Comparison of ENCODE assay signal across 8 cellular contexts in genomic region chr9:10366171-10366779, GRCh38.
DNase-seq lines count a peak whose midpoint lies in the region; ATAC-seq, FAIRE-seq and TF ChIP-seq lines count a peak whose summit lies in the region.

No MANE protein-coding gene starts in this region.

- no peak overlapping the region for H3K4me3 Mint-ChIP-seq in astrocyte (ENCODE audit: unreplicated experiment)
- no peak overlapping the region for H3K4me3 Mint-ChIP-seq in activated T-cell treated with anti-CD3 and anti-CD28 coated beads, Interleukin-2, amount 50 U/mL, for 24 hours

- H3K4me1 Mint-ChIP-seq in astrocyte (ENCODE audit: low read depth, unreplicated experiment) = no peaks in the 10 kb centered on the region
- no peaks in the 10 kb centered on the region for H3K4me1 Mint-ChIP-seq in activated T-cell treated with anti-CD3 and anti-CD28 coated beads, Interleukin-2, amount 50 U/mL, for 24 hours (ENCODE audit: low read depth)

- H3K27ac Mint-ChIP-seq in astrocyte (ENCODE audit: unreplicated experiment) = no peak overlapping the region
- no peak overlapping the region for H3K27ac Mint-ChIP-seq in activated T-cell treated with anti-CD3 and anti-CD28 coated beads, Interleukin-2, amount 50 U/mL, for 24 hours

- no peaks in the 10 kb centered on the region for H3K36me3 ChIP-seq in astrocyte (ENCODE audit: insufficient read depth, low read length)

- H3K4me2 ChIP-seq in astrocyte (ENCODE audit: low read length) = no peak overlapping the region

- no peaks in the 10 kb centered on the region for H3K9me3 Mint-ChIP-seq in astrocyte (ENCODE audit: unreplicated experiment)
- H3K9me3 Mint-ChIP-seq in activated T-cell treated with anti-CD3 and anti-CD28 coated beads, Interleukin-2, amount 50 U/mL, for 24 hours = peaks cover 12% of the 10 kb centered on the region

- H3K36me3 Mint-ChIP-seq in astrocyte (ENCODE audit: low read depth, unreplicated experiment) = no peaks in the 10 kb centered on the region
- H3K36me3 Mint-ChIP-seq in activated T-cell treated with anti-CD3 and anti-CD28 coated beads, Interleukin-2, amount 50 U/mL, for 24 hours (ENCODE audit: low read depth) = no peaks in the 10 kb centered on the region

- ATAC-seq in GM18502 (IDR thresholded peaks at IDR 0.05; ENCODE audit: poor library complexity, unreplicated experiment) (peak; percentile 93), HG02884 (IDR thresholded peaks at IDR 0.05; ENCODE audit: unreplicated experiment) (peak; percentile 95)

- H3K4me3 ChIP-seq in astrocyte (ENCODE audit: insufficient read depth, low read depth, low read length) (no peak overlapping the region), coronary artery (no peak overlapping the region)

- H3K27me3 ChIP-seq in astrocyte (ENCODE audit: insufficient read depth, low read length) = no peaks in the 10 kb centered on the region

- H3K27ac ChIP-seq in 22Rv1 (no peak overlapping the region), astrocyte (ENCODE audit: low read depth, low read length) (no peak overlapping the region), coronary artery (no peak overlapping the region)

- no peaks in the 10 kb centered on the region for H3K27me3 Mint-ChIP-seq in astrocyte (ENCODE audit: low read depth, unreplicated experiment)
- no peaks in the 10 kb centered on the region for H3K27me3 Mint-ChIP-seq in activated T-cell treated with anti-CD3 and anti-CD28 coated beads, Interleukin-2, amount 50 U/mL, for 24 hours

- H3K9me3 ChIP-seq in astrocyte (ENCODE audit: insufficient read depth, low read depth, low read length) = no peaks in the 10 kb centered on the region

- TF ChIP-seq CTCF in 22Rv1 (IDR thresholded peaks at IDR 0.05) (peak; percentile 85), astrocyte (IDR thresholded peaks at IDR 0.05; ENCODE audit: insufficient read depth, low read depth, low read length) (peak; percentile 75), coronary artery (IDR thresholded peaks at IDR 0.05) (no peak)

- no peak overlapping the region for H3K9ac ChIP-seq in astrocyte (ENCODE audit: low read length)

- DNase-seq in NCI-H1930 (lab: John Stamatoyannopoulos, UW) (peak; percentile 28 to 31), astrocyte (ENCODE audit: low read depth) (peak; percentile 0), kidney glomerular epithelial cell (lab: John Stamatoyannopoulos, UW) (peak; percentile 32), coronary artery (ENCODE audit: low spot score) (no peak)
- no peak for DNase-seq in activated T-cell treated with anti-CD3 and anti-CD28 coated beads, Interleukin-2, amount 50 U/mL, for 24 hours

- H3K79me2 ChIP-seq in astrocyte (ENCODE audit: insufficient read depth, low read length) = no peaks in the 10 kb centered on the region

- no peak for FAIRE-seq in astrocyte (lab: Jason Lieb, UNC)

- no peaks in the 10 kb centered on the region for H4K20me1 ChIP-seq in astrocyte (ENCODE audit: insufficient read depth, low read length)

- H2AFZ ChIP-seq in astrocyte (ENCODE audit: low read depth, low read length) = no peak overlapping the region

- H3K4me1 ChIP-seq in astrocyte (ENCODE audit: insufficient read depth, low read length) = no peaks in the 10 kb centered on the region

Comparison
In these comparisons a context has a peak if more than half of its experiments do, and no peak if none do; other contexts are left out.
1. DNase-seq: peak in NCI-H1930 (2 of 2), astrocyte (single experiment) and kidney glomerular epithelial cell (single experiment); none in activated T-cell treated with anti-CD3 and anti-CD28 coated beads, Interleukin-2, amount 50 U/mL, for 24 hours (single experiment) and coronary artery (single experiment).